Comparison of ENCODE assay signal across 10 cellular contexts in genomic region chr13:41613984-41614581, GRCh38.
A peak's percentile ranks its signal among the peaks of the same experiment; 100 is the strongest.
DNase-seq lines count a peak whose midpoint lies in the region; ATAC-seq and TF ChIP-seq lines count a peak whose summit lies in the region.
"Had no signal": no experiment of that assay in that cellular context is flagged by ENCODE, and none has a peak within 500 bp of the region (broad histone marks: within the 10 kb centered on the region; RNA-seq: fewer than 3 reads in every experiment).

No MANE protein-coding gene starts in this region.

- H3K56ac ChIP-seq in mesendoderm (ENCODE audit: low read length), result no peak overlapping the region

- peaks cover 11% of the 10 kb centered on the region for H3K36me3 ChIP-seq in MG63
- H3K36me3 ChIP-seq in fibroblast of lung (ENCODE audit: control insufficient read depth, insufficient read depth, low read length), result no peaks in the 10 kb centered on the region
- H3K36me3 ChIP-seq in mesendoderm (ENCODE audit: control insufficient read depth, insufficient read depth, low read length), result no peaks in the 10 kb centered on the region
- H3K36me3 ChIP-seq: colonic mucosa had no signal

- peaks cover 16% of the 10 kb centered on the region for H3K36me3 Mint-ChIP-seq in type B pancreatic cell
- H3K36me3 Mint-ChIP-seq in activated CD4-positive, alpha-beta T cell treated with anti-CD3 and anti-CD28 coated beads for 36 hours (ENCODE audit: low read depth), result peaks cover 27% of the 10 kb centered on the region

- peak overlapping the region; percentile 18 for H3K4me2 ChIP-seq in fibroblast of lung (ENCODE audit: extremely low read depth, insufficient read depth, low read length)
- no peak overlapping the region for H3K4me2 ChIP-seq in mesendoderm (ENCODE audit: low read length)

- ATAC-seq in activated CD4-positive, alpha-beta T cell treated with anti-CD3 and anti-CD28 coated beads for 36 hours, result no peak
- no peak for ATAC-seq in HG03097 (IDR thresholded peaks at IDR 0.05; ENCODE audit: low FRiP score, unreplicated experiment)
- ATAC-seq: stimulated activated naive B cell treated with anti-CD40 and anti-IgM and Interleukin-4, amounts not matched to agents 10 μg/mL and 1 μg/mL and 100 μg/mL, for 72 hours had no signal

- H3K4ac ChIP-seq in mesendoderm (ENCODE audit: low read depth, low read length), result no peak overlapping the region

- H3K79me2 ChIP-seq in fibroblast of lung (ENCODE audit: control insufficient read depth, insufficient read depth, low read length) (no peaks in the 10 kb centered on the region), mesendoderm (ENCODE audit: control insufficient read depth, insufficient read depth, low read length) (no peaks in the 10 kb centered on the region)

- H3K9me3 ChIP-seq in MG63, result 0 out of 2 replicates have a peak, but pooled peaks cover 1% of the 10 kb centered on the region
- H3K9me3 ChIP-seq in fibroblast of lung (ENCODE audit: control insufficient read depth, insufficient read depth, low read depth, low read length), result no peaks in the 10 kb centered on the region
- H3K9me3 ChIP-seq: colonic mucosa had no signal

- peak overlapping the region; percentile 71 for H3K27ac Mint-ChIP-seq in type B pancreatic cell
- no peak overlapping the region for H3K27ac Mint-ChIP-seq in activated CD4-positive, alpha-beta T cell treated with anti-CD3 and anti-CD28 coated beads for 36 hours
- H3K27ac Mint-ChIP-seq: stimulated activated naive B cell treated with anti-CD40 and anti-IgM and Interleukin-4, amounts not matched to agents 10 μg/mL and 1 μg/mL and 100 μg/mL, for 72 hours had no signal

- no peaks in the 10 kb centered on the region for H3K27me3 Mint-ChIP-seq in type B pancreatic cell
- no peaks in the 10 kb centered on the region for H3K27me3 Mint-ChIP-seq in activated CD4-positive, alpha-beta T cell treated with anti-CD3 and anti-CD28 coated beads for 36 hours
- H3K27me3 Mint-ChIP-seq: stimulated activated naive B cell treated with anti-CD40 and anti-IgM and Interleukin-4, amounts not matched to agents 10 μg/mL and 1 μg/mL and 100 μg/mL, for 72 hours had no signal

- H3K4me1 ChIP-seq in fibroblast of lung (ENCODE audit: control insufficient read depth, extremely low read depth, insufficient read depth, low read length), result peaks cover 24% of the 10 kb centered on the region
- H3K4me1 ChIP-seq in mesendoderm (ENCODE audit: control insufficient read depth, low read depth, low read length), result peaks cover 2% of the 10 kb centered on the region
- H3K4me1 ChIP-seq: colonic mucosa had no signal

- peaks cover 36% of the 10 kb centered on the region for H3K4me1 Mint-ChIP-seq in type B pancreatic cell (ENCODE audit: unreplicated experiment)
- no peaks in the 10 kb centered on the region for H3K4me1 Mint-ChIP-seq in activated CD4-positive, alpha-beta T cell treated with anti-CD3 and anti-CD28 coated beads for 36 hours
- H3K4me1 Mint-ChIP-seq: stimulated activated naive B cell treated with anti-CD40 and anti-IgM and Interleukin-4, amounts not matched to agents 10 μg/mL and 1 μg/mL and 100 μg/mL, for 72 hours had no signal

- H2BK5ac ChIP-seq in mesendoderm (ENCODE audit: low read length), result no peak overlapping the region

- DNase-seq in MG63 (peak; percentile 36), fibroblast of lung (ENCODE audit: low read depth in 2 of 2) (peak; percentile 95), mesendoderm (peak; percentile 29), type B pancreatic cell (ENCODE audit: extremely low spot score, unreplicated experiment) (no peak), NCI-H2081 treated with DMSO at 0.1 percent for 48 hours (lab: John Stamatoyannopoulos, UW) (no peak), NCI-H2196 treated with DMSO at 0.1 percent for 48 hours (lab: John Stamatoyannopoulos, UW; ENCODE audit: unreplicated experiment) (no peak)
- no peak for DNase-seq in activated CD4-positive, alpha-beta T cell treated with anti-CD3 and anti-CD28 coated beads for 36 hours
- DNase-seq: colonic mucosa; stimulated activated naive B cell treated with anti-CD40 and anti-IgM and Interleukin-4, amounts not matched to agents 10 μg/mL and 1 μg/mL and 100 μg/mL, for 72 hours had no signal

- H3K9me3 Mint-ChIP-seq in type B pancreatic cell, result no peaks in the 10 kb centered on the region
- peaks cover 2% of the 10 kb centered on the region for H3K9me3 Mint-ChIP-seq in activated CD4-positive, alpha-beta T cell treated with anti-CD3 and anti-CD28 coated beads for 36 hours (ENCODE audit: low read depth)

- peak overlapping the region; percentile 15 for H2AFZ ChIP-seq in fibroblast of lung (ENCODE audit: low read length)

- no peak overlapping the region for H2BK15ac ChIP-seq in mesendoderm (replicated peaks; ENCODE audit: low read depth)

- H4K5ac ChIP-seq in mesendoderm (ENCODE audit: low read length), result no peak overlapping the region

- TF ChIP-seq CTCF in fibroblast of lung (conservative IDR thresholded peaks at IDR 0.05 in 1 of 2, IDR thresholded peaks at IDR 0.05 in 1 of 2; ENCODE audit: low read depth in 1 of 2, low read length in 2 of 2) (no peak), type B pancreatic cell (conservative IDR thresholded peaks at IDR 0.05) (no peak)

- WGBS in mesendoderm (ENCODE audit: extremely low coverage, insufficient coverage, low lambda C conversion rate), result no CpG with 5 or more reads among the region's 12 CpGs

- no peak overlapping the region for H3K4me3 Mint-ChIP-seq in type B pancreatic cell
- no peak overlapping the region for H3K4me3 Mint-ChIP-seq in activated CD4-positive, alpha-beta T cell treated with anti-CD3 and anti-CD28 coated beads for 36 hours
- H3K4me3 Mint-ChIP-seq: stimulated activated naive B cell treated with anti-CD40 and anti-IgM and Interleukin-4, amounts not matched to agents 10 μg/mL and 1 μg/mL and 100 μg/mL, for 72 hours had no signal

- intact Hi-C loops in activated CD4-positive, alpha-beta T cell treated with anti-CD3 and anti-CD28 coated beads for 36 hours (cut with DNase I, micrococcal nuclease), result no loop called here

- no peaks in the 10 kb centered on the region for H4K20me1 ChIP-seq in fibroblast of lung (ENCODE audit: control insufficient read depth, extremely low read depth, insufficient read depth, low read length)

- H3K27ac ChIP-seq in fibroblast of lung (ENCODE audit: insufficient read depth, low read length) (peak overlapping the region; percentile 90), mesendoderm (ENCODE audit: low read depth, low read length) (no peak overlapping the region)
- H3K27ac ChIP-seq: colonic mucosa had no signal

- H4K8ac ChIP-seq in mesendoderm (ENCODE audit: low read depth, low read length), result no peak overlapping the region

- H3K18ac ChIP-seq in mesendoderm (ENCODE audit: low read length), result no peak overlapping the region

- H2AK5ac ChIP-seq in mesendoderm (ENCODE audit: low read length), result no peak overlapping the region

- POLR2A ChIA-PET in activated CD4-positive, alpha-beta T cell treated with anti-CD3 and anti-CD28 coated beads for 36 hours (lab: Charles Lee), result interaction anchor here (1.0 kb wide), 1 partner anchor 655 kb away, joined by 3 read pairs; no protein-coding TSS in a partner anchor

- H3K23ac ChIP-seq in mesendoderm (ENCODE audit: low read length), result no peak overlapping the region

- CTCF ChIA-PET in activated CD4-positive, alpha-beta T cell treated with anti-CD3 and anti-CD28 coated beads for 36 hours (lab: Charles Lee), result interaction anchor here (0.6 to 1.1 kb wide), 2 partner anchors 223 to 258 kb away, joined by 3 read pairs; no protein-coding TSS in a partner anchor

- H2BK120ac ChIP-seq in mesendoderm (ENCODE audit: low read depth, low read length), result no peak overlapping the region

- H3K9ac ChIP-seq in fibroblast of lung (ENCODE audit: insufficient read depth, low read length), result peak overlapping the region; percentile 45
- no peak overlapping the region for H3K9ac ChIP-seq in mesendoderm (ENCODE audit: low read length)

- no peak overlapping the region for H3K4me3 ChIP-seq in MG63
- no peak overlapping the region for H3K4me3 ChIP-seq in fibroblast of lung (replicated peaks in 1 of 4; ENCODE audit: control extremely low read depth in 1 of 4, insufficient read depth in 1 of 4, low read depth in 3 of 4, low read length in 4 of 4)
- no peak overlapping the region for H3K4me3 ChIP-seq in mesendoderm (ENCODE audit: low read length)
- H3K4me3 ChIP-seq: colonic mucosa had no signal

- no peaks in the 10 kb centered on the region for H3K27me3 ChIP-seq in MG63
- H3K27me3 ChIP-seq in fibroblast of lung (ENCODE audit: control insufficient read depth, insufficient read depth, low read length), result no peaks in the 10 kb centered on the region
- no peaks in the 10 kb centered on the region for H3K27me3 ChIP-seq in mesendoderm (ENCODE audit: insufficient read depth, low read length, poor library complexity)
- H3K27me3 ChIP-seq: colonic mucosa had no signal

- no peaks in the 10 kb centered on the region for H3K79me1 ChIP-seq in mesendoderm (ENCODE audit: low read length)

Comparison
In these comparisons a context has a peak if more than half of its experiments do, and no peak if none do; other contexts are left out.
1. DNase-seq: peak in MG63 (single experiment), fibroblast of lung (2 of 2) and mesendoderm (single experiment); none in type B pancreatic cell (single experiment), NCI-H2081 treated with DMSO at 0.1 percent for 48 hours (single experiment), activated CD4-positive, alpha-beta T cell treated with anti-CD3 and anti-CD28 coated beads for 36 hours (single experiment) and NCI-H2196 treated with DMSO at 0.1 percent for 48 hours (single experiment).